ENCODE assay signal across 9 cellular contexts in the genomic region with DNA sequence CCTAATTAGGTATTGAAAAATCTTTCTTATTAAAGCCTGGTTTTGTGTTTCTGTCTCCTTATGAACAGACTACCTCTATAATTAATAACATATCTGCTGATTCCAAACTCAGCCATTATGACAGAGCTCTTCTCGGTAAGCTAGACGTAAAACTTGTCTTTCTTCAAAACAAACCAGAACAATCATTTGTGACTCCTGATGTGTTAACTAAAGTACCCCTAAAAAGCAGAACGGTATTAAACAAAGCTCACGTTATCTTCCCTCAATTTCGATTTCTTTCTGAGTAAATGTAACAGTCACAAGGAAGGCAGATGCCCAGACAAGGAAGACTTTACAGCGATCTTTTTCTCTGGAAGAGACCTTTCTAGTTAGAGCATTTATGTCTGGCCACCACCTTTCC. TPM values are rescaled to one million over a fixed set of nuclear protein-coding genes. Genes with fewer than 3 reads are reported as not detected.
DNase-seq lines count a peak whose midpoint lies in the region; FAIRE-seq and TF ChIP-seq lines count a peak whose summit lies in the region.
"Had no signal": no experiment of that assay in that cellular context is flagged by ENCODE, and none has a peak within 500 bp of the region (broad histone marks: within the 10 kb centered on the region; RNA-seq: fewer than 3 reads in every experiment).

No MANE protein-coding gene starts in this region.

- H3K27me3 ChIP-seq in suprapubic skin = peaks cover 12% of the 10 kb centered on the region

- H3K4me1 Mint-ChIP-seq in T-helper 2 cell treated with Interferon-gamma antibody and Interleukin-4, amounts not matched to agents 5 μg/mL and 100 μg/mL, for 36 hours (ENCODE audit: low read depth) = peaks cover 5% of the 10 kb centered on the region
- H3K4me1 Mint-ChIP-seq in activated T-helper 2 cell treated with anti-CD3 and anti-CD28 coated beads, Interferon-gamma antibody, Interleukin-2, Interleukin-4, amounts not matched to agents 10 μg/mL and 5 μg/mL and 100 μg/mL, durations not matched to agents 14 hours and 24 hours and 36 hours (ENCODE audit: low read depth) = peaks cover 6% of the 10 kb centered on the region

- H3K27ac Mint-ChIP-seq in T-helper 2 cell treated with Interferon-gamma antibody and Interleukin-4, amounts not matched to agents 5 μg/mL and 100 μg/mL, for 36 hours = peak overlapping the region; percentile 24
- peak overlapping the region; percentile 55 for H3K27ac Mint-ChIP-seq in activated T-helper 2 cell treated with anti-CD3 and anti-CD28 coated beads, Interferon-gamma antibody, Interleukin-2, Interleukin-4, amounts not matched to agents 10 μg/mL and 5 μg/mL and 100 μg/mL, durations not matched to agents 14 hours and 24 hours and 36 hours
- H3K27ac Mint-ChIP-seq: CD14-positive monocyte had no signal

- H3K36me3 ChIP-seq in kidney (ENCODE audit: control insufficient read depth in 1 of 2, insufficient read depth in 2 of 2, low read length in 2 of 2) (peaks cover 0 to 5% of the 10 kb centered on the region in 2 donors), suprapubic skin (no peaks in the 10 kb centered on the region)

- no peak for FAIRE-seq in kidney (lab: Jason Lieb, UNC)

- H3K4me3 ChIP-seq in kidney (ENCODE audit: low read length in 2 of 2) (peak overlapping the region; percentile 76 to 82), suprapubic skin (peak overlapping the region; percentile 75)

- no peak for TF ChIP-seq EP300 in suprapubic skin (IDR thresholded peaks at IDR 0.05)

- DNase-seq in T-helper 2 cell treated with Interferon-gamma antibody and Interleukin-4, amounts not matched to agents 5 μg/mL and 100 μg/mL, for 36 hours (ENCODE audit: low spot score) = no peak
- DNase-seq in T-helper 2 cell = no peak
- no peak for DNase-seq in activated T-helper 2 cell treated with anti-CD3 and anti-CD28 coated beads, Interferon-gamma antibody, Interleukin-2, Interleukin-4, amounts not matched to agents 10 μg/mL and 5 μg/mL and 100 μg/mL, durations not matched to agents 14 hours and 24 hours and 36 hours (ENCODE audit: low spot score)
- DNase-seq in kidney = no peak
- no peak for DNase-seq in suprapubic skin (ENCODE audit: low spot score in 2 of 2)
- no peak for DNase-seq in HuH-7 (ENCODE audit: low spot score)
- DNase-seq in retina = no peak
- no peak for DNase-seq in NCI-H2029 (lab: John Stamatoyannopoulos, UW)

- no peaks in the 10 kb centered on the region for H3K36me3 Mint-ChIP-seq in T-helper 2 cell treated with Interferon-gamma antibody and Interleukin-4, amounts not matched to agents 5 μg/mL and 100 μg/mL, for 36 hours (ENCODE audit: low read depth)
- no peaks in the 10 kb centered on the region for H3K36me3 Mint-ChIP-seq in activated T-helper 2 cell treated with anti-CD3 and anti-CD28 coated beads, Interferon-gamma antibody, Interleukin-2, Interleukin-4, amounts not matched to agents 10 μg/mL and 5 μg/mL and 100 μg/mL, durations not matched to agents 14 hours and 24 hours and 36 hours (ENCODE audit: low read depth)

- peaks cover 0 to 5% of the 10 kb centered on the region in 2 donors for H3K4me1 ChIP-seq in kidney (ENCODE audit: control insufficient read depth in 1 of 2, insufficient read depth in 1 of 2, low read depth in 1 of 2, low read length in 2 of 2)
- peaks cover 35% of the 10 kb centered on the region for H3K4me1 ChIP-seq in suprapubic skin

- peak overlapping the region in 1 of 2 donors; percentile 59 for H3K27ac ChIP-seq in kidney (ENCODE audit: low read depth in 2 of 2, low read length in 2 of 2)
- no peak overlapping the region for H3K27ac ChIP-seq in suprapubic skin

- intact Hi-C loops in activated T-helper 2 cell treated with anti-CD3 and anti-CD28 coated beads, Interferon-gamma antibody, Interleukin-2, Interleukin-4, amounts not matched to agents 10 μg/mL and 5 μg/mL and 100 μg/mL, durations not matched to agents 14 hours and 24 hours and 36 hours (cut with micrococcal nuclease) = loop anchor here (2.0 to 5.0 kb wide), 2 partner anchors 181 to 1617 kb away; no protein-coding TSS in a partner anchor
- intact Hi-C loops in kidney (cut with DNase I) = no loop called here

- H3K9me3 ChIP-seq in kidney (ENCODE audit: control insufficient read depth in 1 of 2, low read length in 2 of 2) (no peaks in the 10 kb centered on the region), suprapubic skin (no peaks in the 10 kb centered on the region)

- H3K9ac ChIP-seq in kidney (ENCODE audit: low read length in 2 of 2) = peak overlapping the region; percentile 43 to 64

- H3K27me3 Mint-ChIP-seq in T-helper 2 cell treated with Interferon-gamma antibody and Interleukin-4, amounts not matched to agents 5 μg/mL and 100 μg/mL, for 36 hours (ENCODE audit: low read depth) = peaks cover 26% of the 10 kb centered on the region
- H3K27me3 Mint-ChIP-seq in activated T-helper 2 cell treated with anti-CD3 and anti-CD28 coated beads, Interferon-gamma antibody, Interleukin-2, Interleukin-4, amounts not matched to agents 10 μg/mL and 5 μg/mL and 100 μg/mL, durations not matched to agents 14 hours and 24 hours and 36 hours (ENCODE audit: low read depth) = peaks cover 21% of the 10 kb centered on the region

- 5% methylated on average over 6 of the region's 6 CpGs for WGBS in suprapubic skin

- peak overlapping the region; percentile 42 for H3K4me3 Mint-ChIP-seq in T-helper 2 cell treated with Interferon-gamma antibody and Interleukin-4, amounts not matched to agents 5 μg/mL and 100 μg/mL, for 36 hours
- H3K4me3 Mint-ChIP-seq in activated T-helper 2 cell treated with anti-CD3 and anti-CD28 coated beads, Interferon-gamma antibody, Interleukin-2, Interleukin-4, amounts not matched to agents 10 μg/mL and 5 μg/mL and 100 μg/mL, durations not matched to agents 14 hours and 24 hours and 36 hours (ENCODE audit: low read depth) = peak overlapping the region; percentile 71

- no peaks in the 10 kb centered on the region for H3K9me3 Mint-ChIP-seq in T-helper 2 cell treated with Interferon-gamma antibody and Interleukin-4, amounts not matched to agents 5 μg/mL and 100 μg/mL, for 36 hours
- no peaks in the 10 kb centered on the region for H3K9me3 Mint-ChIP-seq in activated T-helper 2 cell treated with anti-CD3 and anti-CD28 coated beads, Interferon-gamma antibody, Interleukin-2, Interleukin-4, amounts not matched to agents 10 μg/mL and 5 μg/mL and 100 μg/mL, durations not matched to agents 14 hours and 24 hours and 36 hours

- TF ChIP-seq CTCF in kidney (IDR thresholded peaks at IDR 0.05; ENCODE audit: borderline replicate concordance, extremely low read depth, insufficient read depth) (no peak), suprapubic skin (IDR thresholded peaks at IDR 0.05) (no peak)

- no peak for TF ChIP-seq POLR2A in suprapubic skin (IDR thresholded peaks at IDR 0.05)

RNA-seq across cellular contexts. Expression of gene SEMA5A, which starts 1.8 kb away (rescaled TPM):
- total RNA-seq in activated T-helper 2 cell treated with anti-CD3 and anti-CD28 coated beads, Interferon-gamma antibody, Interleukin-2, Interleukin-4, amounts not matched to agents 10 μg/mL and 5 μg/mL and 100 μg/mL, durations not matched to agents 14 hours and 24 hours and 36 hours = 0.27 and 0.62 TPM in 2 replicates
- total RNA-seq in kidney (23.3 TPM), suprapubic skin (10 to 100 TPM; 14.5 to 31.7 (median 23.4) TPM)
- 7.9 TPM for polyA plus RNA-seq in kidney (ENCODE audit: insufficient read depth, low read depth, low replicate concordance)
- polyA plus RNA-seq: CD14-positive monocyte had no signal
